In the genomic region with DNA sequence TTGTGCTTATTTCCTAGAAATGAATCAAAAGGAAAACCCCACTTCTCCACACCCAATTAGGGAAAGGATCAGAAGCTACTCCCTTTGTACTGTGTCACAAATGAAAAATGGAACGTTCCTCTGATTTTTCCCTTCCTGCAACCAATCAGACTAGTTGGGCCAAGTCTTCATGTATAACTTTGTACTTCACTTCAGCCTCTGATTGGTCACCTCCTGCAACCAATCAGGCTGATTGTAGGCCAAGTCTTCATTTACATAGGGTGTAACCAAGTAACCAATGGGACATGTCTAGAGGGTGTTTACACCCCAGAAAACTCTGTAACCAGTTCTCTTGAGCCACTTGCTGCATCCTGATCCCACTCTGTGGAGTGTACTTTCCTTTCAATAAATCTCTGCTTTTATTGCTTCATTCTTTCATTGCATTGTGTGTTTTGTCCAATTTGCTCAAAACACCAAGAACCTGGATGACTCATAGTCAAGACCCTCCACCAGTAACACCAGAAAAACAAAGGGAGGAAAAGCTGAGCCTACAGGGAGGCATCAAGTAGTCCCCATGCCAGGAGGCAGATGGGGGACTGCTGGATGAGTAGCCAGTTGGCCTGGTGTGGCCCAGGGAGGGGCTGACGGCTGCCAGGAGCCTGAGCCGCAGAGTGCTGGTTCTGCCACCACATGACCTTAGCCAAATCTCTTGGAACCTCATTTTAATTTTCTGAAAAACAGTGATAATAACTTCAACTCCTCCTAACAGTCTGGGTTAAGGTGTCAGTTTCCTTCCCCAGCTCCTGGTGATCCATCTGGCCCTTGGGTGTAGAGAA, we compare ENCODE assay signal across 1 cellular context.
TF ChIP-seq lines count a peak whose summit lies in the region.

No MANE protein-coding gene starts in this region.

TF ChIP-seq in SK-N-SH treated with all-trans-retinoic acid at 6 μM for 48 hours, 23 proteins besides CTCF, POLR2A, EP300 and RAD21 (continued from another document):
- TF ChIP-seq ZFP30 (CRISPR knock-in tag; IDR thresholded peaks at IDR 0.05) (no peak), ZNF8 (CRISPR knock-in tag; IDR thresholded peaks at IDR 0.05) (no peak), GLIS3 (CRISPR knock-in tag; IDR thresholded peaks at IDR 0.05) (no peak), TOX (CRISPR knock-in tag; IDR thresholded peaks at IDR 0.05; ENCODE audit: borderline replicate concordance) (no peak), RARB (CRISPR knock-in tag; IDR thresholded peaks at IDR 0.05) (no peak), TCF4 (CRISPR knock-in tag; IDR thresholded peaks at IDR 0.05; ENCODE audit: borderline replicate concordance) (no peak), ZNF565 (CRISPR knock-in tag; conservative IDR thresholded peaks at IDR 0.05; ENCODE audit: low read depth) (no peak)
- TF ChIP-seq, protein P1, sequence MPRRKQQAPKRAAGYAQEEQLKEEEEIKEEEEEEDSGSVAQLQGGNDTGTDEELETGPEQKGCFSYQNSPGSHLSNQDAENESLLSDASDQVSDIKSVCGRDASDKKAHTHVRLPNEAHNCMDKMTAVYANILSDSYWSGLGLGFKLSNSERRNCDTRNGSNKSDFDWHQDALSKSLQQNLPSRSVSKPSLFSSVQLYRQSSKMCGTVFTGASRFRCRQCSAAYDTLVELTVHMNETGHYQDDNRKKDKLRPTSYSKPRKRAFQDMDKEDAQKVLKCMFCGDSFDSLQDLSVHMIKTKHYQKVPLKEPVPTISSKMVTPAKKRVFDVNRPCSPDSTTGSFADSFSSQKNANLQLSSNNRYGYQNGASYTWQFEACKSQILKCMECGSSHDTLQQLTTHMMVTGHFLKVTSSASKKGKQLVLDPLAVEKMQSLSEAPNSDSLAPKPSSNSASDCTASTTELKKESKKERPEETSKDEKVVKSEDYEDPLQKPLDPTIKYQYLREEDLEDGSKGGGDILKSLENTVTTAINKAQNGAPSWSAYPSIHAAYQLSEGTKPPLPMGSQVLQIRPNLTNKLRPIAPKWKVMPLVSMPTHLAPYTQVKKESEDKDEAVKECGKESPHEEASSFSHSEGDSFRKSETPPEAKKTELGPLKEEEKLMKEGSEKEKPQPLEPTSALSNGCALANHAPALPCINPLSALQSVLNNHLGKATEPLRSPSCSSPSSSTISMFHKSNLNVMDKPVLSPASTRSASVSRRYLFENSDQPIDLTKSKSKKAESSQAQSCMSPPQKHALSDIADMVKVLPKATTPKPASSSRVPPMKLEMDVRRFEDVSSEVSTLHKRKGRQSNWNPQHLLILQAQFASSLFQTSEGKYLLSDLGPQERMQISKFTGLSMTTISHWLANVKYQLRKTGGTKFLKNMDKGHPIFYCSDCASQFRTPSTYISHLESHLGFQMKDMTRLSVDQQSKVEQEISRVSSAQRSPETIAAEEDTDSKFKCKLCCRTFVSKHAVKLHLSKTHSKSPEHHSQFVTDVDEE (CRISPR knock-in tag; IDR thresholded peaks at IDR 0.05) = no peak
- TF ChIP-seq, protein P2, sequence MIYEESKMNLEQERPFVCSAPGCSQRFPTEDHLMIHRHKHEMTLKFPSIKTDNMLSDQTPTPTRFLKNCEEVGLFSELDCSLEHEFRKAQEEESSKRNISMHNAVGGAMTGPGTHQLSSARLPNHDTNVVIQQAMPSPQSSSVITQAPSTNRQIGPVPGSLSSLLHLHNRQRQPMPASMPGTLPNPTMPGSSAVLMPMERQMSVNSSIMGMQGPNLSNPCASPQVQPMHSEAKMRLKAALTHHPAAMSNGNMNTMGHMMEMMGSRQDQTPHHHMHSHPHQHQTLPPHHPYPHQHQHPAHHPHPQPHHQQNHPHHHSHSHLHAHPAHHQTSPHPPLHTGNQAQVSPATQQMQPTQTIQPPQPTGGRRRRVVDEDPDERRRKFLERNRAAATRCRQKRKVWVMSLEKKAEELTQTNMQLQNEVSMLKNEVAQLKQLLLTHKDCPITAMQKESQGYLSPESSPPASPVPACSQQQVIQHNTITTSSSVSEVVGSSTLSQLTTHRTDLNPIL (CRISPR knock-in tag; IDR thresholded peaks at IDR 0.05; ENCODE audit: low read depth) = no peak
- TF ChIP-seq, protein P3, sequence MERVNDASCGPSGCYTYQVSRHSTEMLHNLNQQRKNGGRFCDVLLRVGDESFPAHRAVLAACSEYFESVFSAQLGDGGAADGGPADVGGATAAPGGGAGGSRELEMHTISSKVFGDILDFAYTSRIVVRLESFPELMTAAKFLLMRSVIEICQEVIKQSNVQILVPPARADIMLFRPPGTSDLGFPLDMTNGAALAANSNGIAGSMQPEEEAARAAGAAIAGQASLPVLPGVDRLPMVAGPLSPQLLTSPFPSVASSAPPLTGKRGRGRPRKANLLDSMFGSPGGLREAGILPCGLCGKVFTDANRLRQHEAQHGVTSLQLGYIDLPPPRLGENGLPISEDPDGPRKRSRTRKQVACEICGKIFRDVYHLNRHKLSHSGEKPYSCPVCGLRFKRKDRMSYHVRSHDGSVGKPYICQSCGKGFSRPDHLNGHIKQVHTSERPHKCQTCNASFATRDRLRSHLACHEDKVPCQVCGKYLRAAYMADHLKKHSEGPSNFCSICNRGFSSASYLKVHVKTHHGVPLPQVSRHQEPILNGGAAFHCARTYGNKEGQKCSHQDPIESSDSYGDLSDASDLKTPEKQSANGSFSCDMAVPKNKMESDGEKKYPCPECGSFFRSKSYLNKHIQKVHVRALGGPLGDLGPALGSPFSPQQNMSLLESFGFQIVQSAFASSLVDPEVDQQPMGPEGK (CRISPR knock-in tag; IDR thresholded peaks at IDR 0.05; ENCODE audit: borderline replicate concordance) = no peak
